15 cellular contexts compared by ENCODE assay signal in the genomic region with DNA sequence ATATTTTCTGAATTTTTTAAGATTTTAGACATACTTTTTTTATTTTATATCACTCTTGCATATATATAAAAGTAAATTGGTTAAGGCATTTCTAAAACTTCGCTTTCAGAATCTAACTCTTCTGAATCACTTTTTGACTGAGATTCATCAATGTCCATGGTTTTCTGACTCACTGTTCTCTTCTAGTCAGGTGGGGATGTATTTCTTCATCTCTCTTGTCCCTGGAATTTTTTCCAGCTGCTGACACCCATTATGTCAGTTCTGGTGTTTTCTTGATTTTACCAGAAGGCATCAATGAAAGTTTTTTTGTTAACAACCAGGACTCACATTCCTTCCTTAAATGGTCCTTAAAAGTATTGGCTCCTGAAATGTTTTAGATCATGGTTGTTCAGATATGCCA. TPM values are rescaled to one million over a fixed set of nuclear protein-coding genes. Genes with fewer than 3 reads are reported as not detected.
DNase-seq lines count a peak whose midpoint lies in the region; ATAC-seq, FAIRE-seq and TF ChIP-seq lines count a peak whose summit lies in the region.
"Had no signal": no experiment of that assay in that cellular context is flagged by ENCODE, and none has a peak within 500 bp of the region (broad histone marks: within the 10 kb centered on the region; RNA-seq: fewer than 3 reads in every experiment).

No MANE protein-coding gene starts in this region.

- in situ Hi-C loops in GM23248 (cut with MboI) (no loop called here), brain microvascular endothelial cell (cut with HindIII; ENCODE audit: low pct_ligation_motif_present, low sequenced_read_pairs) (no loop called here)

- H3K36me3 Mint-ChIP-seq in activated CD4-positive, alpha-beta memory T cell treated with anti-CD3 and anti-CD28 coated beads for 36 hours: peaks cover 3% of the 10 kb centered on the region
- peaks cover 10% of the 10 kb centered on the region for H3K36me3 Mint-ChIP-seq in activated CD4-positive, alpha-beta T cell treated with anti-CD3 and anti-CD28 coated beads, Interleukin-2, amount 10 ng/mL, durations not matched to agents 7 days and 5 days (ENCODE audit: low read depth)

- H3K9me3 Mint-ChIP-seq in activated CD4-positive, alpha-beta memory T cell treated with anti-CD3 and anti-CD28 coated beads for 36 hours: no peaks in the 10 kb centered on the region
- H3K9me3 Mint-ChIP-seq in activated CD4-positive, alpha-beta T cell treated with anti-CD3 and anti-CD28 coated beads, Interleukin-2, amount 10 ng/mL, durations not matched to agents 7 days and 5 days: no peaks in the 10 kb centered on the region
- H3K9me3 Mint-ChIP-seq: CD4-positive, alpha-beta T cell had no signal

- peaks cover 100% of the 10 kb centered on the region for H3K79me2 ChIP-seq in GM23248 (ENCODE audit: insufficient read depth)

- no peak overlapping the region for H3K4me3 Mint-ChIP-seq in activated CD4-positive, alpha-beta memory T cell treated with anti-CD3 and anti-CD28 coated beads for 36 hours
- H3K4me3 Mint-ChIP-seq in activated CD4-positive, alpha-beta T cell treated with anti-CD3 and anti-CD28 coated beads, Interleukin-2, amount 10 ng/mL, durations not matched to agents 7 days and 5 days: no peak overlapping the region
- H3K4me3 Mint-ChIP-seq: CD4-positive, alpha-beta T cell had no signal

- TF ChIP-seq EP300 in suprapubic skin (IDR thresholded peaks at IDR 0.05): peak; percentile 26

- H3K36me3 ChIP-seq in GM23248 (ENCODE audit: low read depth): no peaks in the 10 kb centered on the region
- peaks cover 77% of the 10 kb centered on the region for H3K36me3 ChIP-seq in brain microvascular endothelial cell (replicated peaks)
- no peaks in the 10 kb centered on the region for H3K36me3 ChIP-seq in suprapubic skin
- H3K36me3 ChIP-seq: lower lobe of right lung, right lobe of liver had no signal

- H3K27me3 Mint-ChIP-seq in activated CD4-positive, alpha-beta memory T cell treated with anti-CD3 and anti-CD28 coated beads for 36 hours: no peaks in the 10 kb centered on the region
- H3K27me3 Mint-ChIP-seq in activated CD4-positive, alpha-beta T cell treated with anti-CD3 and anti-CD28 coated beads, Interleukin-2, amount 10 ng/mL, durations not matched to agents 7 days and 5 days: no peaks in the 10 kb centered on the region
- H3K27me3 Mint-ChIP-seq: CD4-positive, alpha-beta T cell had no signal

- DNase-seq in GM23248: peak; percentile 86
- no peak for DNase-seq in brain microvascular endothelial cell
- peak; percentile 82 for DNase-seq in fibroblast of villous mesenchyme (ENCODE audit: low read depth)
- DNase-seq in suprapubic skin (ENCODE audit: low spot score in 2 of 2): no peak
- no peak for DNase-seq in activated CD4-positive, alpha-beta memory T cell treated with anti-CD3 and anti-CD28 coated beads for 36 hours
- no peak for DNase-seq in activated CD4-positive, alpha-beta T cell treated with anti-CD3 and anti-CD28 coated beads, Interleukin-2, amount 10 ng/mL, durations not matched to agents 7 days and 5 days
- no peak for DNase-seq in frontal cortex (ENCODE audit: low spot score in 2 of 2)
- DNase-seq: activated T-cell treated with anti-CD3 and anti-CD28 coated beads, Interleukin-2, amount 50 U/mL, for 48 hours; CD4-positive, alpha-beta T cell; effector memory CD4-positive, alpha-beta T cell; lower lobe of right lung; NCI-H446 treated with DMSO at 0.1 percent for 48 hours; right lobe of liver; stimulated activated naive CD4-positive, alpha-beta T cell had no signal

- H3K4me1 ChIP-seq in GM23248 (ENCODE audit: insufficient read depth): peaks cover 60% of the 10 kb centered on the region
- H3K4me1 ChIP-seq in suprapubic skin: peaks cover 45% of the 10 kb centered on the region

- H3K4me3 ChIP-seq in GM23248 (no peak overlapping the region), brain microvascular endothelial cell (ENCODE audit: low read depth, low read length) (no peak overlapping the region), fibroblast of villous mesenchyme (ENCODE audit: low read depth, low read length) (no peak overlapping the region), suprapubic skin (no peak overlapping the region)
- H3K4me3 ChIP-seq: lower lobe of right lung, right lobe of liver had no signal

- peak overlapping the region; percentile 73 for H3K27ac ChIP-seq in GM23248
- peak overlapping the region; percentile 79 for H3K27ac ChIP-seq in brain microvascular endothelial cell
- no peak overlapping the region for H3K27ac ChIP-seq in suprapubic skin
- H3K27ac ChIP-seq: right lobe of liver had no signal

- no peaks in the 10 kb centered on the region for H4K20me1 ChIP-seq in GM23248 (ENCODE audit: insufficient read depth)

- H3K9me3 ChIP-seq in GM23248 (ENCODE audit: low read depth): no peaks in the 10 kb centered on the region
- H3K9me3 ChIP-seq in suprapubic skin: no peaks in the 10 kb centered on the region
- H3K9me3 ChIP-seq: lower lobe of right lung, right lobe of liver had no signal

- H3K9ac ChIP-seq in GM23248: peak overlapping the region; percentile 57

- ATAC-seq in GM19324 (IDR thresholded peaks at IDR 0.05; ENCODE audit: low FRiP score, unreplicated experiment): no peak
- ATAC-seq: lower lobe of right lung, right lobe of liver had no signal

- peaks cover 54% of the 10 kb centered on the region for H3K4me1 Mint-ChIP-seq in activated CD4-positive, alpha-beta memory T cell treated with anti-CD3 and anti-CD28 coated beads for 36 hours (ENCODE audit: low read depth)
- H3K4me1 Mint-ChIP-seq in activated CD4-positive, alpha-beta T cell treated with anti-CD3 and anti-CD28 coated beads, Interleukin-2, amount 10 ng/mL, durations not matched to agents 7 days and 5 days: peaks cover 74% of the 10 kb centered on the region

- TF ChIP-seq CTCF in brain microvascular endothelial cell (IDR thresholded peaks at IDR 0.05; ENCODE audit: low read depth, low read length, missing control alignments) (no peak), fibroblast of villous mesenchyme (IDR thresholded peaks at IDR 0.05; ENCODE audit: insufficient read depth, low read depth, low read length) (no peak), suprapubic skin (IDR thresholded peaks at IDR 0.05) (no peak)

- intact Hi-C loops in activated CD4-positive, alpha-beta memory T cell treated with anti-CD3 and anti-CD28 coated beads for 36 hours (cut with micrococcal nuclease): no loop called here

- H3K27ac Mint-ChIP-seq in activated CD4-positive, alpha-beta memory T cell treated with anti-CD3 and anti-CD28 coated beads for 36 hours: no peak overlapping the region
- H3K27ac Mint-ChIP-seq in activated CD4-positive, alpha-beta T cell treated with anti-CD3 and anti-CD28 coated beads, Interleukin-2, amount 10 ng/mL, durations not matched to agents 7 days and 5 days: no peak overlapping the region
- H3K27ac Mint-ChIP-seq: CD4-positive, alpha-beta T cell had no signal

- POLR2A ChIA-PET in activated CD4-positive, alpha-beta memory T cell treated with anti-CD3 and anti-CD28 coated beads for 36 hours (lab: Charles Lee): no interaction called here
- POLR2A ChIA-PET in activated CD4-positive, alpha-beta T cell treated with anti-CD3 and anti-CD28 coated beads, Interleukin-2, amount 10 ng/mL, durations not matched to agents 7 days and 5 days (lab: Charles Lee): no interaction called here

- CTCF ChIA-PET in activated CD4-positive, alpha-beta memory T cell treated with anti-CD3 and anti-CD28 coated beads for 36 hours (lab: Charles Lee): interaction anchor here (1.2 to 2.3 kb wide), 6 partner anchors 11 to 113 kb away, joined by 3 to 7 read pairs (median 4); no protein-coding TSS in a partner anchor
- CTCF ChIA-PET in activated CD4-positive, alpha-beta T cell treated with anti-CD3 and anti-CD28 coated beads, Interleukin-2, amount 10 ng/mL, durations not matched to agents 7 days and 5 days (lab: Charles Lee): interaction anchor here (1.0 to 8.9 kb wide), 5 partner anchors 11 to 113 kb away, joined by 3 to 51 read pairs (median 5); no protein-coding TSS in a partner anchor

- WGBS in GM23248 (ENCODE audit: low coverage in 1 of 2, low lambda C conversion rate in 2 of 2, missing lambda C conversion rate in 2 of 2), 2 experiments: 31 to 39% methylated on average over 1 of the region's 1 CpG
- 86% methylated on average over 1 of the region's 1 CpG for WGBS in suprapubic skin

- TF ChIP-seq POLR2A in suprapubic skin (IDR thresholded peaks at IDR 0.05): no peak

- peak overlapping the region; percentile 39 for H3K4me2 ChIP-seq in GM23248 (ENCODE audit: unreplicated experiment)

- no peaks in the 10 kb centered on the region for H3K9me2 ChIP-seq in GM23248 (ENCODE audit: insufficient read depth)

- no peak for FAIRE-seq in frontal cortex (lab: Jason Lieb, UNC)

- H3F3A ChIP-seq in GM23248 (ENCODE audit: insufficient read depth): peaks cover 58% of the 10 kb centered on the region

- H3K27me3 ChIP-seq in GM23248 (replicated peaks; ENCODE audit: insufficient read depth) (no peaks in the 10 kb centered on the region), brain microvascular endothelial cell (replicated peaks) (no peaks in the 10 kb centered on the region), suprapubic skin (no peaks in the 10 kb centered on the region)
- H3K27me3 ChIP-seq: right lobe of liver had no signal

- H2AFZ ChIP-seq in GM23248: no peak overlapping the region

RNA-seq across cellular contexts. Expression of gene MICAL2, which starts 12.8 kb away (rescaled TPM):
- 158 and 182 TPM in 2 replicates for total RNA-seq in GM23248 (2014; rRNA removed; shearing (Covaris generic))
- 81.6 and 83.3 TPM in 2 replicates for polyA plus RNA-seq in GM23248 (2016; fragmentation: Nextera tagmentation; extraction: Ambion mirVana)
- total RNA-seq in fibroblast of villous mesenchyme (164 and 323 TPM in 2 replicates), suprapubic skin (100 to 1,000 TPM; 117 to 232 (median 164) TPM), frontal cortex (14.3 TPM)
- total RNA-seq in activated CD4-positive, alpha-beta memory T cell treated with anti-CD3 and anti-CD28 coated beads for 36 hours: 100 to 1,000 TPM; 213 to 220 TPM
- 10 to 100 TPM; 45.5 to 47.3 TPM for total RNA-seq in activated CD4-positive, alpha-beta T cell treated with anti-CD3 and anti-CD28 coated beads, Interleukin-2, amount 10 ng/mL, durations not matched to agents 7 days and 5 days

Comparison
In these comparisons a context has a peak if more than half of its experiments do, and no peak if none do; other contexts are left out.
1. DNase-seq: peak in GM23248 (single experiment) and fibroblast of villous mesenchyme (single experiment); none in brain microvascular endothelial cell (single experiment), suprapubic skin (0 of 2), activated CD4-positive, alpha-beta memory T cell treated with anti-CD3 and anti-CD28 coated beads for 36 hours (single experiment), activated CD4-positive, alpha-beta T cell treated with anti-CD3 and anti-CD28 coated beads, Interleukin-2, amount 10 ng/mL, durations not matched to agents 7 days and 5 days (single experiment) and frontal cortex (0 of 2).